ENCODE assay signal across 19 cellular contexts in genomic region chr5:167813381-167813780, GRCh38.
"Had no signal": no experiment of that assay in that cellular context is flagged by ENCODE, and none has a peak within 500 bp of the region (broad histone marks: within the 10 kb centered on the region; RNA-seq: fewer than 3 reads in every experiment).

No MANE protein-coding gene starts in this region.

- ATAC-seq: activated CD4-positive, alpha-beta T cell treated with anti-CD3 and anti-CD28 coated beads for 36 hours; WTC11 had no signal

- FAIRE-seq: small intestine, TTC549 had no signal

- H3K9me3 ChIP-seq: esophagus squamous epithelium, right atrium auricular region, stomach, vagina had no signal

- DNase-seq: activated CD4-positive, alpha-beta T cell treated with anti-CD3 and anti-CD28 coated beads for 36 hours; activated CD4-positive, alpha-beta T cell treated with anti-CD3 and anti-CD28 coated beads, Interleukin-2, amount 50 U/mL, for 48 hours; activated naive CD8-positive, alpha-beta T cell treated with anti-CD3 and anti-CD28 coated beads, Interleukin-2, amount 10 ng/mL, durations not matched to agents 7 days and 5 days; activated T-cell treated with anti-CD3 and anti-CD28 coated beads for 4 hours; amygdala; effector CD8-positive, alpha-beta T cell; esophagus squamous epithelium; small intestine; stimulated activated CD4-positive, alpha-beta T cell treated with anti-CD3 and anti-CD28 coated beads, Interleukin-15, amount 100 ng/mL, for 24 hours; stimulated activated CD4-positive, alpha-beta T cell treated with anti-CD3 and anti-CD28 coated beads, Interleukin-4, amount 100 ng/mL, for 1 hour; stomach; trophoblast cell had no signal

- H3K36me3 Mint-ChIP-seq: activated naive CD8-positive, alpha-beta T cell treated with anti-CD3 and anti-CD28 coated beads, Interleukin-2, amount 10 ng/mL, durations not matched to agents 7 days and 5 days; WTC11 had no signal

- H3K27me3 Mint-ChIP-seq: activated CD4-positive, alpha-beta T cell treated with anti-CD3 and anti-CD28 coated beads for 36 hours; activated naive CD8-positive, alpha-beta T cell treated with anti-CD3 and anti-CD28 coated beads, Interleukin-2, amount 10 ng/mL, durations not matched to agents 7 days and 5 days; progenitor cell of endocrine pancreas had no signal

- H3K27me3 ChIP-seq: esophagus squamous epithelium, right atrium auricular region, stomach, vagina had no signal

- H3K9me3 Mint-ChIP-seq: activated naive CD8-positive, alpha-beta T cell treated with anti-CD3 and anti-CD28 coated beads, Interleukin-2, amount 10 ng/mL, durations not matched to agents 7 days and 5 days; activated T-helper 1 cell treated with anti-CD3 and anti-CD28 coated beads, Interleukin-12 subunit alpha, Interleukin-12 subunit beta, Interleukin-2, Interleukin-4 antibody, amounts not matched to agents 30 ng/mL and 10 ng/mL and 1 ng/mL, durations not matched to agents 14 hours and 24 hours and 36 hours; WTC11 had no signal

- H3K4me1 Mint-ChIP-seq: activated CD4-positive, alpha-beta T cell treated with anti-CD3 and anti-CD28 coated beads for 36 hours; activated naive CD8-positive, alpha-beta T cell treated with anti-CD3 and anti-CD28 coated beads, Interleukin-2, amount 10 ng/mL, durations not matched to agents 7 days and 5 days had no signal

- H3K4me1 ChIP-seq: right atrium auricular region, stomach, vagina had no signal

- H3K27ac ChIP-seq: esophagus squamous epithelium, right atrium auricular region, stomach, vagina had no signal

- H3K36me3 ChIP-seq: esophagus squamous epithelium, right atrium auricular region, stomach, vagina had no signal

- H3K4me3 Mint-ChIP-seq: activated CD4-positive, alpha-beta T cell treated with anti-CD3 and anti-CD28 coated beads for 36 hours; activated naive CD8-positive, alpha-beta T cell treated with anti-CD3 and anti-CD28 coated beads, Interleukin-2, amount 10 ng/mL, durations not matched to agents 7 days and 5 days; activated T-helper 1 cell treated with anti-CD3 and anti-CD28 coated beads, Interleukin-12 subunit alpha, Interleukin-12 subunit beta, Interleukin-2, Interleukin-4 antibody, amounts not matched to agents 30 ng/mL and 10 ng/mL and 1 ng/mL, durations not matched to agents 14 hours and 24 hours and 36 hours; WTC11 had no signal

- H3K4me3 ChIP-seq: esophagus squamous epithelium, lung, right atrium auricular region, stomach, vagina had no signal

- H3K27ac Mint-ChIP-seq: activated CD4-positive, alpha-beta T cell treated with anti-CD3 and anti-CD28 coated beads for 36 hours; activated naive CD8-positive, alpha-beta T cell treated with anti-CD3 and anti-CD28 coated beads, Interleukin-2, amount 10 ng/mL, durations not matched to agents 7 days and 5 days; activated T-helper 1 cell treated with anti-CD3 and anti-CD28 coated beads, Interleukin-12 subunit alpha, Interleukin-12 subunit beta, Interleukin-2, Interleukin-4 antibody, amounts not matched to agents 30 ng/mL and 10 ng/mL and 1 ng/mL, durations not matched to agents 14 hours and 24 hours and 36 hours; progenitor cell of endocrine pancreas; WTC11 had no signal
